ENCODE assay signal across 1 cellular context in genomic region chrX:49060914-49061313, GRCh38.
TF ChIP-seq lines count a peak whose summit lies in the region.

No MANE protein-coding gene starts in this region.

TF ChIP-seq in IMR-90, 13 proteins besides CTCF, POLR2A, EP300 and RAD21 (continued from another document):
- TF ChIP-seq ELK1 (IDR thresholded peaks at IDR 0.05; ENCODE audit: borderline replicate concordance, low read depth, low read length) (no peak), MAFK (IDR thresholded peaks at IDR 0.05; ENCODE audit: low read depth, low read length) (no peak), RCOR1 (IDR thresholded peaks at IDR 0.05; ENCODE audit: insufficient replicate concordance, low read length) (no peak), SMC3 (IDR thresholded peaks at IDR 0.05; ENCODE audit: low read depth, low read length) (no peak)
